9 cellular contexts compared by ENCODE assay signal in genomic region chr18:55404811-55405654, GRCh38.
A peak's percentile ranks its signal among the peaks of the same experiment; 100 is the strongest.
DNase-seq lines count a peak whose midpoint lies in the region; ATAC-seq and TF ChIP-seq lines count a peak whose summit lies in the region.
"Had no signal": no experiment of that assay in that cellular context is flagged by ENCODE, and none has a peak within 500 bp of the region (broad histone marks: within the 10 kb centered on the region; RNA-seq: fewer than 3 reads in every experiment).

No MANE protein-coding gene starts in this region.

- H3K9me3 ChIP-seq in skeletal muscle satellite cell (replicated peaks; ENCODE audit: low read length): no peaks in the 10 kb centered on the region

- no peaks in the 10 kb centered on the region for H3K27me3 ChIP-seq in skeletal muscle satellite cell (ENCODE audit: control insufficient read depth, insufficient read depth, low read length)

- H3K4me1 ChIP-seq in skeletal muscle satellite cell (ENCODE audit: control insufficient read depth, insufficient read depth, low read length): peaks cover 63% of the 10 kb centered on the region

- no peak for TF ChIP-seq CTCF in fibroblast of pulmonary artery (IDR thresholded peaks at IDR 0.05; ENCODE audit: low read length, missing control alignments)

- H3K4me3 ChIP-seq in fibroblast of pulmonary artery (replicated peaks; ENCODE audit: low read depth, low read length) (peak overlapping the region; percentile 29), skeletal muscle satellite cell (ENCODE audit: low read length) (peak overlapping the region; percentile 40)

- ATAC-seq in GM18861 (IDR thresholded peaks at IDR 0.05; ENCODE audit: unreplicated experiment) (peak; percentile 58), sciatic nerve (no peak)

- DNase-seq in NCI-H226 (peak; percentile 21), fibroblast of pulmonary artery (ENCODE audit: low read depth) (peak; percentile 83), SHP77 treated with DMSO at 0.1 percent for 48 hours (lab: John Stamatoyannopoulos, UW) (no peak), sciatic nerve (ENCODE audit: low spot score) (no peak), hippocampal formation (lab: John Stamatoyannopoulos, UW) (no peak), MV-4-11 (lab: John Stamatoyannopoulos, UW) (no peak)
- DNase-seq: Kasumi-1 had no signal

- peak overlapping the region; percentile 56 for H3K9ac ChIP-seq in skeletal muscle satellite cell (ENCODE audit: low read depth, low read length)

- intact Hi-C loops in sciatic nerve (cut with DNase I): loop anchor here (10.0 kb wide), 1 partner anchor 50 kb away; no protein-coding TSS in a partner anchor

- H3K36me3 ChIP-seq in skeletal muscle satellite cell (ENCODE audit: insufficient read depth, low read length): no peaks in the 10 kb centered on the region

- peak overlapping the region; percentile 89 for H3K4me2 ChIP-seq in skeletal muscle satellite cell (ENCODE audit: low read length)

Comparison
In these comparisons a context has a peak if more than half of its experiments do, and no peak if none do; other contexts are left out.
1. DNase-seq: peak in NCI-H226 (single experiment) and fibroblast of pulmonary artery (single experiment); none in SHP77 treated with DMSO at 0.1 percent for 48 hours (single experiment), sciatic nerve (single experiment), hippocampal formation (0 of 2) and MV-4-11 (single experiment).